ENCODE assay signal across 1 cellular context in genomic region chr20:38109657-38110524, GRCh38.
TF ChIP-seq lines count a peak whose summit lies in the region.

No MANE protein-coding gene starts in this region.

TF ChIP-seq in HepG2, 621 proteins besides CTCF, POLR2A, EP300 and RAD21 (continued from another document and continues in another):
- TF ChIP-seq ZFP91 (CRISPR knock-in tag; IDR thresholded peaks at IDR 0.05; ENCODE audit: borderline replicate concordance) (no peak), PAXIP1 (CRISPR knock-in tag; conservative IDR thresholded peaks at IDR 0.05) (peak; percentile 50; the same call in 1 of the 2 replicates), FOXO1 (CRISPR knock-in tag; IDR thresholded peaks at IDR 0.05) (peak; percentile 46; the same call in 1 of the 2 replicates), FOXA1 (IDR thresholded peaks at IDR 0.05) (no peak), FOXA1 (CRISPR knock-in tag; IDR thresholded peaks at IDR 0.05) (peak; percentile 17; the same call in 1 of the 2 replicates), ZNF709 (CRISPR knock-in tag; IDR thresholded peaks at IDR 0.05) (no peak), ZNF496 (CRISPR knock-in tag; IDR thresholded peaks at IDR 0.05; ENCODE audit: insufficient replicate concordance) (no peak), MXI1 (IDR thresholded peaks at IDR 0.05; ENCODE audit: borderline replicate concordance, low read depth, low read length) (peak; percentile 50; the same call in 1 of the 3 replicates), MNT (IDR thresholded peaks at IDR 0.05) (no peak), HIC2 (CRISPR knock-in tag; IDR thresholded peaks at IDR 0.05; ENCODE audit: low read depth) (no peak), RFX3 (CRISPR knock-in tag; IDR thresholded peaks at IDR 0.05) (no peak), CHD4 (IDR thresholded peaks at IDR 0.05; ENCODE audit: borderline replicate concordance, low read length) (no peak), PTBP1 (IDR thresholded peaks at IDR 0.05; ENCODE audit: low read depth, low read length, poor library complexity, severe bottlenecking) (no peak), ZNF530 (CRISPR knock-in tag; IDR thresholded peaks at IDR 0.05; ENCODE audit: low read depth) (no peak), ZNF567 (CRISPR knock-in tag; IDR thresholded peaks at IDR 0.05; ENCODE audit: borderline replicate concordance) (no peak), KDM5B (CRISPR knock-in tag; IDR thresholded peaks at IDR 0.05; ENCODE audit: borderline replicate concordance) (no peak), ZNF775 (CRISPR knock-in tag; IDR thresholded peaks at IDR 0.05; ENCODE audit: borderline replicate concordance) (no peak), SOX13 (IDR thresholded peaks at IDR 0.05) (0 out of 2 replicates have a peak, but pooled peaks have one; percentile 33), SOX13 (CRISPR knock-in tag; conservative IDR thresholded peaks at IDR 0.05 in 1 of 2, IDR thresholded peaks at IDR 0.05 in 1 of 2) (peak in 1 of 2 experiments; percentile 85; a peak in 2 of 4 replicates), RFXAP (CRISPR knock-in tag; IDR thresholded peaks at IDR 0.05; ENCODE audit: borderline replicate concordance) (no peak), HNF4A (CRISPR knock-in tag; IDR thresholded peaks at IDR 0.05) (0 out of 2 replicates have a peak, but pooled peaks have one; percentile 29), ZNF274 (CRISPR knock-in tag; IDR thresholded peaks at IDR 0.05) (no peak), ZNF205 (CRISPR knock-in tag; IDR thresholded peaks at IDR 0.05) (no peak), ZNF883 (CRISPR knock-in tag; IDR thresholded peaks at IDR 0.05; ENCODE audit: not compliant biosample characterization) (no peak), ZNF101 (CRISPR knock-in tag; IDR thresholded peaks at IDR 0.05; ENCODE audit: borderline replicate concordance, low read depth) (no peak), SIX1 (CRISPR knock-in tag; IDR thresholded peaks at IDR 0.05; ENCODE audit: borderline replicate concordance) (peak; percentile 69; the same call in 1 of the 2 replicates), PRDM15 (CRISPR knock-in tag; IDR thresholded peaks at IDR 0.05) (no peak), PCBP2 (optimal IDR thresholded peaks at IDR 0.05; ENCODE audit: low read depth, low read length, poor library complexity, severe bottlenecking) (no peak), TCF7L2 (IDR thresholded peaks at IDR 0.05; ENCODE audit: low read depth, low read length) (no peak), ZNF17 (CRISPR knock-in tag; IDR thresholded peaks at IDR 0.05) (no peak), ZNF335 (CRISPR knock-in tag; IDR thresholded peaks at IDR 0.05) (no peak), ZNF275 (CRISPR knock-in tag; IDR thresholded peaks at IDR 0.05; ENCODE audit: borderline replicate concordance) (no peak), THAP8 (CRISPR knock-in tag; IDR thresholded peaks at IDR 0.05; ENCODE audit: borderline replicate concordance) (no peak), HOXD1 (CRISPR knock-in tag; IDR thresholded peaks at IDR 0.05) (no peak), ZBTB21 (CRISPR knock-in tag; IDR thresholded peaks at IDR 0.05) (peak; percentile 60; the same call in 1 of the 2 replicates), ZNF235 (CRISPR knock-in tag; IDR thresholded peaks at IDR 0.05; ENCODE audit: borderline replicate concordance) (no peak), ZNF343 (CRISPR knock-in tag; IDR thresholded peaks at IDR 0.05) (peak; percentile 72; the same call in 1 of the 2 replicates), CHD2 (IDR thresholded peaks at IDR 0.05; ENCODE audit: low read depth, low read length) (no peak), NONO (IDR thresholded peaks at IDR 0.05) (no peak), NONO (CRISPR knock-in tag; conservative IDR thresholded peaks at IDR 0.05) (no peak), ZNF607 (CRISPR knock-in tag; IDR thresholded peaks at IDR 0.05; ENCODE audit: borderline replicate concordance) (no peak), USF2 (IDR thresholded peaks at IDR 0.05; ENCODE audit: low read depth, low read length) (no peak), USF2 (CRISPR knock-in tag; IDR thresholded peaks at IDR 0.05; ENCODE audit: borderline replicate concordance) (no peak), NFATC3 (CRISPR knock-in tag; IDR thresholded peaks at IDR 0.05) (peak; percentile 80), ZNF558 (CRISPR knock-in tag; IDR thresholded peaks at IDR 0.05; ENCODE audit: borderline replicate concordance) (no peak), ZXDC (CRISPR knock-in tag; IDR thresholded peaks at IDR 0.05) (no peak), ZNF644 (CRISPR knock-in tag; IDR thresholded peaks at IDR 0.05; ENCODE audit: low read depth) (peak; percentile 61)
